8 cellular contexts compared by ENCODE assay signal in genomic region chr5:94618493-94619328, GRCh38.
A peak's percentile ranks its signal among the peaks of the same experiment; 100 is the strongest.
DNase-seq lines count a peak whose midpoint lies in the region; ATAC-seq lines count a peak whose summit lies in the region.

Gene KIAA0825 (minus strand): TSS chr5:94618604. CDS start chr5:94537126, 81,478 bp downstream.
Gene SLF1 (plus strand): TSS chr5:94618669. CDS start chr5:94628811, 10,142 bp downstream.

- ATAC-seq in GM18502 (IDR thresholded peaks at IDR 0.05; ENCODE audit: poor library complexity, unreplicated experiment), result peak; percentile 96
- ATAC-seq in HG02943 (IDR thresholded peaks at IDR 0.05; ENCODE audit: low read depth, unreplicated experiment), result peak; percentile 97

- DNase-seq in NCI-H187 treated with DMSO at 0.1 percent for 48 hours (lab: John Stamatoyannopoulos, UW), result peak; percentile 52
- peak; percentile 78 for DNase-seq in T-helper 22 cell (ENCODE audit: low read depth)
- DNase-seq in astrocyte of the hippocampus (ENCODE audit: low read depth, low spot score), result peak; percentile 96
- peak; percentile 18 to 92 (median 78) for DNase-seq in hypothalamus (lab: John Stamatoyannopoulos, UW)
- DNase-seq in retina, result peak; percentile 98
- no peak for DNase-seq in KG1 (lab: John Stamatoyannopoulos, UW)
